In the genomic region with DNA sequence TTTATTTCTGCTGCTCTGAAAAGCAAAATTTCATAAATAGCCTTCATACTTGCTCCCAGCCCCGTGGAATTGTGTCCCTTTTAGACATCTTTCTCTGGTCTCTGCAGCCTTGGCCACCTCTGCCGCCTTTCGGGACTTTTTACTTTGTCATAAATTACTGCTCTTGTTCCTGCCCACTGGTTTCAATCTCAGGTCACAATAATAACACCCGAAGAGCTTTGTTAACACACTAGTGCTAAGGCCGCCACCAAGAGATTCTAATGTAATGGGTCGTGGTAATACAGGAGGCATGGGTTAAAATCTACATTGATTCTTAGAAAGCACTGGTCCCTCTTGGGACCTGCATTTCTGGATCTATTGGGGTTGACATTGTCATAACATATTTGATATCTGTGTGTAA, we compare ENCODE assay signal across 23 cellular contexts.
"Had no signal": no experiment of that assay in that cellular context is flagged by ENCODE, and none has a peak within 500 bp of the region (broad histone marks: within the 10 kb centered on the region; RNA-seq: fewer than 3 reads in every experiment).

No MANE protein-coding gene starts in this region.

- H3K27me3 Mint-ChIP-seq: activated B cell treated with CpG ODN at 0.5 μM for 24 hours; activated CD4-positive, alpha-beta T cell treated with anti-CD3 and anti-CD28 coated beads for 36 hours; activated naive CD8-positive, alpha-beta T cell treated with anti-CD3 and anti-CD28 coated beads for 36 hours; effector memory CD8-positive, alpha-beta T cell; naive thymus-derived CD4-positive, alpha-beta T cell; stimulated activated naive CD8-positive, alpha-beta T cell treated with anti-CD3 and anti-CD28 coated beads, Interleukin-15, Interleukin-2, amounts not matched to agents 100 ng/mL and 50 ng/mL, for 24 hours had no signal

- H3K9me3 Mint-ChIP-seq: activated B cell treated with CpG ODN at 0.5 μM for 24 hours; activated naive CD8-positive, alpha-beta T cell treated with anti-CD3 and anti-CD28 coated beads for 36 hours; activated T-helper 2 cell treated with anti-CD3 and anti-CD28 coated beads, Interferon-gamma antibody, Interleukin-2, Interleukin-4, amounts not matched to agents 10 μg/mL and 5 μg/mL and 100 μg/mL, durations not matched to agents 14 hours and 24 hours and 36 hours; naive thymus-derived CD4-positive, alpha-beta T cell; neural crest cell; stimulated activated naive CD8-positive, alpha-beta T cell treated with anti-CD3 and anti-CD28 coated beads, Interleukin-15, Interleukin-2, amounts not matched to agents 100 ng/mL and 50 ng/mL, for 24 hours had no signal

- H3K27me3 ChIP-seq: left lung, right lobe of liver, thyroid gland had no signal

- ATAC-seq: activated CD4-positive, alpha-beta T cell treated with anti-CD3 and anti-CD28 coated beads for 36 hours; activated T-cell treated with anti-CD3 and anti-CD28 coated beads, Interleukin-2, amount 50 U/mL, for 4 hours; effector memory CD8-positive, alpha-beta T cell; esophagus mucosa; left lung; naive thymus-derived CD4-positive, alpha-beta T cell; right lobe of liver had no signal

- H3K27ac Mint-ChIP-seq: activated B cell treated with CpG ODN at 0.5 μM for 24 hours; activated CD4-positive, alpha-beta T cell treated with anti-CD3 and anti-CD28 coated beads for 36 hours; activated naive CD8-positive, alpha-beta T cell treated with anti-CD3 and anti-CD28 coated beads for 36 hours; activated T-helper 2 cell treated with anti-CD3 and anti-CD28 coated beads, Interferon-gamma antibody, Interleukin-2, Interleukin-4, amounts not matched to agents 10 μg/mL and 5 μg/mL and 100 μg/mL, durations not matched to agents 14 hours and 24 hours and 36 hours; effector memory CD8-positive, alpha-beta T cell; immature natural killer cell; naive thymus-derived CD4-positive, alpha-beta T cell; stimulated activated naive CD8-positive, alpha-beta T cell treated with anti-CD3 and anti-CD28 coated beads, Interleukin-15, Interleukin-2, amounts not matched to agents 100 ng/mL and 50 ng/mL, for 24 hours had no signal

- H3K4me3 Mint-ChIP-seq: activated B cell treated with CpG ODN at 0.5 μM for 24 hours; activated CD4-positive, alpha-beta T cell treated with anti-CD3 and anti-CD28 coated beads for 36 hours; activated naive CD8-positive, alpha-beta T cell treated with anti-CD3 and anti-CD28 coated beads for 36 hours; activated T-cell treated with anti-CD3 and anti-CD28 coated beads, Interleukin-2, amount 50 U/mL, for 4 hours; effector memory CD8-positive, alpha-beta T cell; immature natural killer cell; naive thymus-derived CD4-positive, alpha-beta T cell; neural crest cell; stimulated activated naive CD8-positive, alpha-beta T cell treated with anti-CD3 and anti-CD28 coated beads, Interleukin-15, Interleukin-2, amounts not matched to agents 100 ng/mL and 50 ng/mL, for 24 hours had no signal

- H3K27ac ChIP-seq: left lung, right lobe of liver, skin epidermis, thyroid gland had no signal

- H3K4me1 Mint-ChIP-seq: activated B cell treated with CpG ODN at 0.5 μM for 24 hours; activated CD4-positive, alpha-beta T cell treated with anti-CD3 and anti-CD28 coated beads for 36 hours; activated naive CD8-positive, alpha-beta T cell treated with anti-CD3 and anti-CD28 coated beads for 36 hours; immature natural killer cell; naive thymus-derived CD4-positive, alpha-beta T cell; neural crest cell had no signal

- H3K36me3 ChIP-seq: left lung, right lobe of liver, thyroid gland had no signal

- H3K36me3 Mint-ChIP-seq: activated naive CD8-positive, alpha-beta T cell treated with anti-CD3 and anti-CD28 coated beads for 36 hours; immature natural killer cell; naive thymus-derived CD4-positive, alpha-beta T cell had no signal

- H3K4me1 ChIP-seq: left lung, right lobe of liver, thyroid gland had no signal

- H3K4me3 ChIP-seq: left lung, right lobe of liver, skin epidermis, thyroid gland had no signal

- DNase-seq: activated B cell treated with CpG ODN at 0.5 μM for 24 hours; activated CD4-positive, alpha-beta T cell treated with anti-CD3 and anti-CD28 coated beads for 36 hours; activated CD4-positive, alpha-beta T cell treated with anti-CD3 and anti-CD28 coated beads, Interleukin-2, amount 50 U/mL, for 48 hours; activated CD8-positive, alpha-beta memory T cell treated with anti-CD3 and anti-CD28 coated beads, Interleukin-2, amount 50 U/mL, for 48 hours; activated naive CD4-positive, alpha-beta T cell treated with Interleukin-2 at 50 U/mL for 16 hours; activated naive CD8-positive, alpha-beta T cell treated with anti-CD3 and anti-CD28 coated beads for 36 hours; activated T-cell treated with anti-CD3 and anti-CD28 coated beads, Interleukin-2, amount 50 U/mL, for 4 hours; central memory CD4-positive, alpha-beta T cell; effector memory CD8-positive, alpha-beta T cell; foreskin melanocyte; immature natural killer cell; left lung; naive thymus-derived CD4-positive, alpha-beta T cell; occipital lobe; right lobe of liver; stimulated activated CD4-positive, alpha-beta T cell treated with anti-CD3 and anti-CD28 coated beads, Interleukin-1b, Interleukin-23, amount 100 ng/mL, for 48 hours; substantia nigra; thyroid gland had no signal
